ENCODE assay signal across 9 cellular contexts in genomic region chr7:155763721-155764431, GRCh38. TPM values are rescaled to one million over a fixed set of nuclear protein-coding genes. Genes with fewer than 3 reads are reported as not detected.
A peak's percentile ranks its signal among the peaks of the same experiment; 100 is the strongest.
DNase-seq lines count a peak whose midpoint lies in the region; ATAC-seq and TF ChIP-seq lines count a peak whose summit lies in the region.
"Had no signal": no experiment of that assay in that cellular context is flagged by ENCODE, and none has a peak within 500 bp of the region (broad histone marks: within the 10 kb centered on the region; RNA-seq: fewer than 3 reads in every experiment).

No MANE protein-coding gene starts in this region.

- H3K27me3 ChIP-seq in IMR-90 (ENCODE audit: control insufficient read depth, insufficient read depth, low read length): no peaks in the 10 kb centered on the region
- H3K27me3 ChIP-seq in tibial nerve: no peaks in the 10 kb centered on the region

- peaks cover 29 to 56% of the 10 kb centered on the region in 2 experiments for H3K79me1 ChIP-seq in IMR-90 (ENCODE audit: low read depth in 1 of 2, low read length in 2 of 2)

- CTCF ChIA-PET in IMR-90 (lab: Yijun Ruan, JAX): interaction anchor here (0.6 to 0.8 kb wide), 2 partner anchors 256 to 837 kb away, joined by 4 read pairs; no protein-coding TSS in a partner anchor

- peaks cover 23% of the 10 kb centered on the region for H3K36me3 Mint-ChIP-seq in memory B cell

- no peak overlapping the region for H3K14ac ChIP-seq in IMR-90 (replicated peaks; ENCODE audit: low read depth, low read length)

- no peak overlapping the region for H2BK20ac ChIP-seq in IMR-90 (ENCODE audit: low read depth, low read length)

- no peak overlapping the region for H4K5ac ChIP-seq in IMR-90 (ENCODE audit: low read depth, low read length)

- no peak overlapping the region for H2AK5ac ChIP-seq in IMR-90 (ENCODE audit: low read depth, low read length)

- H3K4me3 ChIP-seq in IMR-90 (ENCODE audit: insufficient read depth, low read depth, low read length) (no peak overlapping the region), tibial nerve (no peak overlapping the region)

- H3K4me2 ChIP-seq in IMR-90 (ENCODE audit: low read depth, low read length): no peak overlapping the region

- no peak overlapping the region for H3K4ac ChIP-seq in IMR-90 (ENCODE audit: low read depth, low read length)

- H3K4me1 Mint-ChIP-seq in memory B cell: peaks cover 23% of the 10 kb centered on the region

- no peak overlapping the region for H3K23ac ChIP-seq in IMR-90 (ENCODE audit: low read depth, low read length)

- no peak overlapping the region for H2BK5ac ChIP-seq in IMR-90 (ENCODE audit: low read depth, low read length, poor library complexity, severe bottlenecking)

- peaks cover 2% of the 10 kb centered on the region; the same call in 1 of the 2 replicates for H3K4me1 ChIP-seq in IMR-90 (ENCODE audit: control insufficient read depth, insufficient read depth, low read length)
- H3K4me1 ChIP-seq in tibial nerve: peaks cover 0 to 60% (median 6%) of the 10 kb centered on the region in 4 donors

- peaks cover 8% of the 10 kb centered on the region; the same call in 1 of the 2 replicates for H3K9me1 ChIP-seq in IMR-90 (ENCODE audit: insufficient read depth, low read length)

- no peak overlapping the region for H2AFZ ChIP-seq in IMR-90 (replicated peaks; ENCODE audit: low read length, poor library complexity)

- H3K36me3 ChIP-seq in IMR-90 (ENCODE audit: control insufficient read depth, insufficient read depth, low read length): peaks cover 36% of the 10 kb centered on the region
- peaks cover 0 to 60% (median 20%) of the 10 kb centered on the region in 3 donors for H3K36me3 ChIP-seq in tibial nerve

- H3K56ac ChIP-seq in IMR-90 (ENCODE audit: extremely low read depth, insufficient read depth, low read length): no peak overlapping the region

- H3K18ac ChIP-seq in IMR-90 (ENCODE audit: low read depth, low read length): no peak overlapping the region

- dilution Hi-C loops in IMR-90 (cut with HindIII; ENCODE audit: low sequenced_read_pairs, unreplicated experiment): no loop called here

- TF ChIP-seq CTCF in IMR-90 (conservative IDR thresholded peaks at IDR 0.05; ENCODE audit: low read depth, low read length) (no peak), tibial nerve (IDR thresholded peaks at IDR 0.05) (no peak)

- H3K9ac ChIP-seq in IMR-90 (ENCODE audit: low read depth, low read length): no peak overlapping the region

- no peaks in the 10 kb centered on the region for H3K9me3 Mint-ChIP-seq in memory B cell

- no peak overlapping the region for H2AK9ac ChIP-seq in IMR-90 (replicated peaks; ENCODE audit: low read depth, low read length, poor library complexity)

- peak overlapping the region; percentile 57 for H3K4me3 Mint-ChIP-seq in memory B cell

- WGBS in IMR-90 (ENCODE audit: extremely low coverage in 2 of 2, insufficient read length in 1 of 2), 2 experiments: 64% methylated on average over 13 of the region's 27 CpGs; no CpG with 5 or more reads in 1 of the 2 experiments
- 53 to 68% methylated on average over 27 of the region's 27 CpGs for WGBS in tibial nerve, 2 donors

- no peak overlapping the region for H3K27ac ChIP-seq in IMR-90 (ENCODE audit: insufficient read depth, low read length)
- H3K27ac ChIP-seq in tibial nerve: peak overlapping the region in 3 of 4 donors; percentile 29 to 50 (median 40)

- no peak overlapping the region for H4K8ac ChIP-seq in IMR-90 (ENCODE audit: low read depth in 2 of 2, low read length in 2 of 2)

- in situ Hi-C loops in IMR-90 (cut with MboI; ENCODE audit: low sequenced_read_pairs): loop anchor here (25.0 kb wide), 1 partner anchor 377 kb away; no protein-coding TSS in a partner anchor

- TF ChIP-seq POLR2A in IMR-90 (IDR thresholded peaks at IDR 0.05; ENCODE audit: low read depth, low read length): no peak
- no peak for TF ChIP-seq POLR2A in tibial nerve (IDR thresholded peaks at IDR 0.05)

- H3K9me3 ChIP-seq in IMR-90 (ENCODE audit: control insufficient read depth, insufficient read depth, low read length) (no peaks in the 10 kb centered on the region), tibial nerve (no peaks in the 10 kb centered on the region)

- BruUV-seq in IMR-90 (replicated peaks; lab: Mats Ljungman, UMichigan): no TSS peak

- no peak overlapping the region for H2BK15ac ChIP-seq in IMR-90 (ENCODE audit: low read depth, low read length)

- H3K27me3 Mint-ChIP-seq in memory B cell: no peaks in the 10 kb centered on the region

- H4K20me1 ChIP-seq in IMR-90 (ENCODE audit: insufficient read depth, low read length): peaks cover 39% of the 10 kb centered on the region

- no peak overlapping the region for H2BK120ac ChIP-seq in IMR-90 (ENCODE audit: low read depth, low read length)

- no peak for TF ChIP-seq RAD21 in IMR-90 (IDR thresholded peaks at IDR 0.05; ENCODE audit: low read length)

- ATAC-seq in GM19438 (IDR thresholded peaks at IDR 0.05; ENCODE audit: low read depth, unreplicated experiment) (peak; percentile 70), IMR-90 (ENCODE audit: low read depth) (peak; percentile 53), memory B cell (ENCODE audit: low read depth) (peak; percentile 47)
- ATAC-seq: Panc1 had no signal

- peak overlapping the region; percentile 70 for H3K27ac Mint-ChIP-seq in memory B cell

- intact Hi-C loops in IMR-90 (cut with micrococcal nuclease): no loop called here

- peak; percentile 77 for DNase-seq in IMR-90
- DNase-seq in activated gamma-delta T cell treated with anti-CD3 and anti-CD28 coated beads, Interleukin-2, amount 50 U/mL, for 16 hours (ENCODE audit: low read depth): peak; percentile 25
- DNase-seq in memory B cell (ENCODE audit: low spot score in 2 of 2): no peak
- DNase-seq in tibial nerve (ENCODE audit: low spot score in 2 of 2): no peak
- DNase-seq in NK-92 (lab: John Stamatoyannopoulos, UW; ENCODE audit: unreplicated experiment): no peak
- no peak for DNase-seq in D341Med (ENCODE audit: low spot score)
- no peak for DNase-seq in NCI-H526 treated with DMSO at 0.1 percent for 48 hours (lab: John Stamatoyannopoulos, UW)

- no peak for TF ChIP-seq EP300 in tibial nerve (IDR thresholded peaks at IDR 0.05)

- POLR2A ChIA-PET in IMR-90 (lab: Charles Lee; ENCODE audit: unreplicated experiment): no interaction called here

- H4K91ac ChIP-seq in IMR-90 (ENCODE audit: insufficient read depth, low read depth, low read length): no peak overlapping the region

TF ChIP-seq in IMR-90, 13 proteins besides CTCF, POLR2A, EP300 and RAD21:
- TF ChIP-seq MAFK (IDR thresholded peaks at IDR 0.05; ENCODE audit: low read depth, low read length): no peak
- TF ChIP-seq CEBPB (IDR thresholded peaks at IDR 0.05; ENCODE audit: low read depth, low read length): no peak
- TF ChIP-seq RCOR1 (IDR thresholded peaks at IDR 0.05; ENCODE audit: insufficient replicate concordance, low read length): no peak
- TF ChIP-seq CHD1 (IDR thresholded peaks at IDR 0.05; ENCODE audit: low read depth, low read length): no peak
- no peak for TF ChIP-seq RFX5 (IDR thresholded peaks at IDR 0.05; ENCODE audit: low read depth, low read length)
- peak; percentile 69; the same call in 1 of the 2 replicates for TF ChIP-seq MXI1 (IDR thresholded peaks at IDR 0.05; ENCODE audit: borderline replicate concordance, low read depth, low read length)
- no peak for TF ChIP-seq USF2 (IDR thresholded peaks at IDR 0.05; ENCODE audit: low read depth, low read length)
- no peak for TF ChIP-seq FOS (IDR thresholded peaks at IDR 0.05; ENCODE audit: low read depth, low read length)
TF ChIP-seq in IMR-90: peak in this region for 1.

RNA-seq across cellular contexts. Expression of gene SHH, which starts 48.4 kb away (rescaled TPM):
- total RNA-seq in IMR-90 (2012; rRNA removed) (under 0.01 TPM in 1 of 2 replicates, not detected in the other), tibial nerve (10 to 100 TPM in 2 of 4 donors, 1 to 10 TPM in 2; 7.7 to 16.2 (median 11.3) TPM)
- polyA plus RNA-seq in IMR-90 (2012; rRNA removed): 0.03 TPM in 1 of 2 replicates, not detected in the other
- 0.01 and 0.04 TPM in 2 replicates for polyA plus RNA-seq in IMR-90 (2012; cell fraction: cytosol; rRNA removed)
- polyA plus RNA-seq in IMR-90 (2012; cell fraction: nucleus; rRNA removed; ENCODE audit: low replicate concordance): 0.03 and 0.11 TPM in 2 replicates

Comparison
In these comparisons a context has a peak if more than half of its experiments do, and no peak if none do; other contexts are left out.
1. DNase-seq: peak in IMR-90 (single experiment) and activated gamma-delta T cell treated with anti-CD3 and anti-CD28 coated beads, Interleukin-2, amount 50 U/mL, for 16 hours (single experiment); none in memory B cell (0 of 2), tibial nerve (0 of 2), NK-92 (single experiment), D341Med (single experiment) and NCI-H526 treated with DMSO at 0.1 percent for 48 hours (single experiment).
2. Peak in every context shown above with its lines, with median percentiles within 50 percentile points of each other: ATAC-seq.